Comparison of ENCODE assay signal across 22 cellular contexts in genomic region chr20:60152792-60153191, GRCh38.
"Had no signal": no experiment of that assay in that cellular context is flagged by ENCODE, and none has a peak within 500 bp of the region (broad histone marks: within the 10 kb centered on the region; RNA-seq: fewer than 3 reads in every experiment).

No MANE protein-coding gene starts in this region.

- H3K4me3 ChIP-seq: gastroesophageal sphincter, lower lobe of right lung, mucosa of descending colon, suprapubic skin, tibial nerve had no signal

- H3K27me3 ChIP-seq: suprapubic skin, tibial nerve had no signal

- H3K27ac ChIP-seq: gastroesophageal sphincter, lower lobe of right lung, parathyroid adenoma, suprapubic skin, tibial nerve had no signal

- DNase-seq: activated B cell treated with CpG ODN at 0.5 μM for 24 hours; activated CD4-positive, alpha-beta T cell treated with anti-CD3 and anti-CD28 coated beads for 36 hours; activated CD4-positive, alpha-beta T cell treated with anti-CD3 and anti-CD28 coated beads, Interleukin-2, amount 50 U/mL, for 4 hours; activated CD8-positive, alpha-beta memory T cell treated with anti-CD3 and anti-CD28 coated beads for 24 hours; activated CD8-positive, alpha-beta memory T cell treated with anti-CD3 and anti-CD28 coated beads, Interleukin-2, amount 50 U/mL, for 4 hours; activated T-cell treated with anti-CD3 and anti-CD28 coated beads, Interleukin-2, amount 50 U/mL, for 24 hours; central memory CD4-positive, alpha-beta T cell; head of caudate nucleus; islet precursor cell; left colon; lower lobe of right lung; mesendoderm; mucosa of descending colon; nephron progenitor cell; right cardiac atrium; stimulated activated CD4-positive, alpha-beta T cell treated with anti-CD3 and anti-CD28 coated beads, Interleukin-4, amount 100 ng/mL, for 4 hours; stimulated activated naive CD8-positive, alpha-beta T cell treated with anti-CD3 and anti-CD28 coated beads, Interleukin-15, amount 100 ng/mL, for 72 hours had no signal

- H3K4me1 ChIP-seq: gastroesophageal sphincter, lower lobe of right lung, parathyroid adenoma, suprapubic skin, tibial nerve had no signal

- H3K9me3 ChIP-seq: lower lobe of right lung, mucosa of descending colon, suprapubic skin, tibial nerve had no signal

- ATAC-seq: activated CD4-positive, alpha-beta T cell treated with anti-CD3 and anti-CD28 coated beads for 36 hours; activated T-helper 17 cell treated with anti-CD3 and anti-CD28 coated beads, Interleukin-2, amount 50 U/mL, for 72 hours; gastroesophageal sphincter; left colon; lower lobe of right lung; mucosa of descending colon; right cardiac atrium; stimulated activated naive CD8-positive, alpha-beta T cell treated with anti-CD3 and anti-CD28 coated beads, Interleukin-15, amount 100 ng/mL, for 72 hours had no signal

- H3K9ac ChIP-seq: parathyroid adenoma had no signal

- H3K36me3 ChIP-seq: gastroesophageal sphincter, lower lobe of right lung, suprapubic skin, tibial nerve had no signal
